In the genomic region with DNA sequence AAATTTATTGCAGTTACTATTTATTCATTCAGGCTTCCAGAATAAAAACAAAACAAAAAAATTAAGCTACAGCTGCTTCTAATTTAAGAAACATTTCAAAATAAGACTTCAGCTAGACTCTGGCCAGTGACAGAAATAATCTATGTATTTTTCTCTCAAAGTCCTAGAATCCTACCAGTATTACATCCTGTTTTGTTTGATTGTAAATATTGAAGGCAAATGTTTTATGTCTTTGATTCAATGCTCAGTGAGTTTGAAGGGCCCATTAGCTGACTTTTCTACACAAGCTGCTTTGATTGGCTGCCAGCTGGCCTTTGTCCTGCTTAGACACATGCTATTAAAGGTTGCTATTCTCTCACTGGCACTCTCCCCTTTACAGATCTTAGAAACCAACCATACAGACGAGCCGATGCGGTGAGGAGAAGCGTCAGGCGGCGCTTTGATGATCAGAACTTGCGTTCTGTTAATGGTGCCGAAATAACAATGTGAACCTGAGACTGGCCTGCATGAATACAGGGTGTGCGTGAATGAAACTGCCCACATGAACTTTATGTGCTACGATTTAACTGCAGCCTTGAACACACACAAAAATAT, we compare ENCODE assay signal across 10 cellular contexts.
A peak's percentile ranks its signal among the peaks of the same experiment; 100 is the strongest.
DNase-seq lines count a peak whose midpoint lies in the region; ATAC-seq and TF ChIP-seq lines count a peak whose summit lies in the region.
"Had no signal": no experiment of that assay in that cellular context is flagged by ENCODE, and none has a peak within 500 bp of the region (broad histone marks: within the 10 kb centered on the region; RNA-seq: fewer than 3 reads in every experiment).

No MANE protein-coding gene starts in this region.

- no peak for ATAC-seq in HG03565 (IDR thresholded peaks at IDR 0.05; ENCODE audit: unreplicated experiment)

- peaks cover 12% of the 10 kb centered on the region for H3K4me1 Mint-ChIP-seq in mesothelial cell of epicardium
- H3K4me1 Mint-ChIP-seq: activated naive CD8-positive, alpha-beta T cell treated with anti-CD3 and anti-CD28 coated beads, Interleukin-2, amount 10 ng/mL, durations not matched to agents 7 days and 5 days had no signal

- H3K27me3 Mint-ChIP-seq in mesothelial cell of epicardium (ENCODE audit: low read depth), result no peaks in the 10 kb centered on the region
- H3K27me3 Mint-ChIP-seq: activated naive CD8-positive, alpha-beta T cell treated with anti-CD3 and anti-CD28 coated beads, Interleukin-2, amount 10 ng/mL, durations not matched to agents 7 days and 5 days had no signal

- no peak for TF ChIP-seq CTCF in mesothelial cell of epicardium (IDR thresholded peaks at IDR 0.05; ENCODE audit: unreplicated experiment)

- H3K9me3 Mint-ChIP-seq in mesothelial cell of epicardium, result no peaks in the 10 kb centered on the region
- H3K9me3 Mint-ChIP-seq: activated naive CD8-positive, alpha-beta T cell treated with anti-CD3 and anti-CD28 coated beads, Interleukin-2, amount 10 ng/mL, durations not matched to agents 7 days and 5 days had no signal

- H3K4me3 Mint-ChIP-seq in mesothelial cell of epicardium, result no peak overlapping the region
- H3K4me3 Mint-ChIP-seq: activated naive CD8-positive, alpha-beta T cell treated with anti-CD3 and anti-CD28 coated beads, Interleukin-2, amount 10 ng/mL, durations not matched to agents 7 days and 5 days had no signal

- H3K27ac Mint-ChIP-seq in mesothelial cell of epicardium, result peak overlapping the region; percentile 59
- H3K27ac Mint-ChIP-seq: activated naive CD8-positive, alpha-beta T cell treated with anti-CD3 and anti-CD28 coated beads, Interleukin-2, amount 10 ng/mL, durations not matched to agents 7 days and 5 days had no signal

- H3K36me3 Mint-ChIP-seq in mesothelial cell of epicardium, result peaks cover 14% of the 10 kb centered on the region
- H3K36me3 Mint-ChIP-seq: activated naive CD8-positive, alpha-beta T cell treated with anti-CD3 and anti-CD28 coated beads, Interleukin-2, amount 10 ng/mL, durations not matched to agents 7 days and 5 days had no signal

- DNase-seq in AG08395 (ENCODE audit: low spot score) (peak; percentile 40), NCI-H2029 treated with DMSO at 0.1 percent for 48 hours (lab: John Stamatoyannopoulos, UW) (peak; percentile 67), dermis blood vessel endothelial cell (peak; percentile 13), mesothelial cell of epicardium (ENCODE audit: low spot score in 2 of 2, unreplicated experiment in 2 of 2) (no peak), DMS114 treated with DMSO at 0.1 percent for 48 hours (lab: John Stamatoyannopoulos, UW; ENCODE audit: unreplicated experiment) (no peak), Kasumi-1 (lab: John Stamatoyannopoulos, UW) (no peak)
- no peak for DNase-seq in stimulated activated CD4-positive, alpha-beta T cell treated with anti-CD3 and anti-CD28 coated beads, Interleukin-2, amount 100 ng/mL, for 24 hours
- DNase-seq: activated naive CD8-positive, alpha-beta T cell treated with anti-CD3 and anti-CD28 coated beads, Interleukin-2, amount 10 ng/mL, durations not matched to agents 7 days and 5 days; NCI-H1048 had no signal

Comparison
In these comparisons a context has a peak if more than half of its experiments do, and no peak if none do; other contexts are left out.
1. DNase-seq: peak in AG08395 (single experiment), NCI-H2029 treated with DMSO at 0.1 percent for 48 hours (single experiment) and dermis blood vessel endothelial cell (single experiment); none in mesothelial cell of epicardium (0 of 2), stimulated activated CD4-positive, alpha-beta T cell treated with anti-CD3 and anti-CD28 coated beads, Interleukin-2, amount 100 ng/mL, for 24 hours (0 of 2), DMS114 treated with DMSO at 0.1 percent for 48 hours (single experiment) and Kasumi-1 (0 of 2).